In the genomic region with DNA sequence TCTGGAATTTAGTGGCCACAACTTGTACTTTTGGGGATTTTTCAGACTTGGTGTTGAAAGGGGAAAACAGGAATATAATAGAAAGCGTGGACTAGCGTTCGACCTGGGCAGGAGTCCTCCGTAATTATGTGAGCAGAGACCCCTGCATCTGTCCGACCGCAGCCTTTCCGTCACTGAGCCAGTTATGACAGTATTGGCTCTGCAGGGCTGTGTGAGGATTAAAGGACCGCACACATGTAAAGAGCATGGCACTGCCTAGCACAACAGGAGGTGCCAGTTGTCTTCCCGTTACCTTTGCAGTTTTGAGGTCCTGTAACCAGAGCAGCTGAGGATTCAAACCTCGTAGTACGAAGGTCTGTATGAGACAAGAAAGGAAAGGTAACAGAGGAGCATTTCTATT, we compare ENCODE assay signal across 9 cellular contexts. TPM values are rescaled to one million over a fixed set of nuclear protein-coding genes. Genes with fewer than 3 reads are reported as not detected.
A peak's percentile ranks its signal among the peaks of the same experiment; 100 is the strongest.
DNase-seq lines count a peak whose midpoint lies in the region; ATAC-seq and TF ChIP-seq lines count a peak whose summit lies in the region.
"Had no signal": no experiment of that assay in that cellular context is flagged by ENCODE, and none has a peak within 500 bp of the region (broad histone marks: within the 10 kb centered on the region; RNA-seq: fewer than 3 reads in every experiment).

No MANE protein-coding gene starts in this region.

- POLR2A ChIA-PET in PC-9 (lab: Charles Lee; ENCODE audit: unreplicated experiment) = no interaction called here

- H3F3A ChIP-seq in DOHH2 (ENCODE audit: control insufficient read depth, insufficient read depth) = peaks cover 23% of the 10 kb centered on the region
- H3F3A ChIP-seq in PC-9 (ENCODE audit: insufficient read depth, low read depth) = peaks cover 14% of the 10 kb centered on the region; the same call in 1 of the 2 replicates

- peaks cover 31% of the 10 kb centered on the region for H3K4me1 ChIP-seq in DOHH2 (ENCODE audit: control insufficient read depth, low read length)
- peaks cover 13% of the 10 kb centered on the region for H3K4me1 ChIP-seq in PC-9 (replicated peaks; ENCODE audit: insufficient read depth)
- no peaks in the 10 kb centered on the region for H3K4me1 ChIP-seq in endocrine pancreas (ENCODE audit: control insufficient read depth, insufficient read depth, low read length)
- peaks cover 9% of the 10 kb centered on the region for H3K4me1 ChIP-seq in ovary (ENCODE audit: insufficient read depth)

- H3K27me3 ChIP-seq in DOHH2 (ENCODE audit: control insufficient read depth, low read length) (no peaks in the 10 kb centered on the region), PC-9 (ENCODE audit: insufficient read depth, low read depth) (no peaks in the 10 kb centered on the region), endocrine pancreas (ENCODE audit: control insufficient read depth, insufficient read depth, low read length) (no peaks in the 10 kb centered on the region), ovary (no peaks in the 10 kb centered on the region)

- peak overlapping the region; percentile 72 for H3K27ac ChIP-seq in DOHH2 (ENCODE audit: low read depth, low read length)
- H3K27ac ChIP-seq in PC-9 = no peak overlapping the region
- H3K27ac ChIP-seq in ovary = no peak overlapping the region

- H3K4me2 ChIP-seq in DOHH2 (ENCODE audit: low read length) (peak overlapping the region; percentile 84), PC-9 (peak overlapping the region; percentile 84)

- no peak for TF ChIP-seq POLR2A in ovary (IDR thresholded peaks at IDR 0.05)

- TF ChIP-seq CTCF in DOHH2 (IDR thresholded peaks at IDR 0.05; ENCODE audit: low read depth, low read length, poor library complexity, severe bottlenecking) (no peak), PC-9 (conservative IDR thresholded peaks at IDR 0.05) (no peak), ovary (IDR thresholded peaks at IDR 0.05) (no peak)

- ATAC-seq in GM19452 (IDR thresholded peaks at IDR 0.05; ENCODE audit: unreplicated experiment) = no peak

- peaks cover 24% of the 10 kb centered on the region for H3K36me3 ChIP-seq in DOHH2 (ENCODE audit: control insufficient read depth, low read length)
- no peaks in the 10 kb centered on the region for H3K36me3 ChIP-seq in PC-9 (ENCODE audit: low read depth)
- no peaks in the 10 kb centered on the region for H3K36me3 ChIP-seq in endocrine pancreas (ENCODE audit: control insufficient read depth, insufficient read depth, low read length)
- no peaks in the 10 kb centered on the region for H3K36me3 ChIP-seq in ovary

- H2AFZ ChIP-seq in PC-9 = no peak overlapping the region

- intact Hi-C loops in PC-9 (cut with micrococcal nuclease; ENCODE audit: unreplicated experiment) (loop anchor here (10.0 kb wide), 2 partner anchors 464 to 564 kb away; no protein-coding TSS in a partner anchor), ovary (cut with DNase I) (loop anchor here in 1 of 4 donors (10.0 kb wide), 2 partner anchors 464 to 564 kb away; no protein-coding TSS in a partner anchor)

- peak overlapping the region; percentile 6 for H3K9ac ChIP-seq in endocrine pancreas (ENCODE audit: control insufficient read depth, insufficient read depth, low read length)

- DNase-seq in PC-9 = no peak
- DNase-seq in ovary = no peak
- DNase-seq in NCI-H526 treated with DMSO at 0.1 percent for 48 hours (lab: John Stamatoyannopoulos, UW) = no peak
- no peak for DNase-seq in NCI-H1048 (lab: John Stamatoyannopoulos, UW)
- DNase-seq in SW 1271 (lab: John Stamatoyannopoulos, UW) = no peak
- DNase-seq: right cardiac atrium had no signal

- BruUV-seq in PC-9 (replicated peaks; lab: Mats Ljungman, UMichigan) = no TSS peak

- WGBS in ovary, 3 donors = 88 to 89% (median 89%) methylated on average over 11 of the region's 11 CpGs

- CTCF ChIA-PET in PC-9 (lab: Charles Lee) = no interaction called here

- H3K79me2 ChIP-seq in DOHH2 (ENCODE audit: control insufficient read depth, low read length) (peaks cover 24% of the 10 kb centered on the region), PC-9 (ENCODE audit: low read depth) (peaks cover 12% of the 10 kb centered on the region; the same call in 1 of the 2 replicates)

- H4K20me1 ChIP-seq in DOHH2 (ENCODE audit: control insufficient read depth, insufficient read depth, low read depth, low read length) = peaks cover 3% of the 10 kb centered on the region; the same call in 1 of the 2 replicates
- H4K20me1 ChIP-seq in PC-9 (ENCODE audit: insufficient read depth) = no peaks in the 10 kb centered on the region

- H3K9me3 ChIP-seq in DOHH2 (ENCODE audit: control insufficient read depth, insufficient read depth, low read length) (no peaks in the 10 kb centered on the region), PC-9 (ENCODE audit: insufficient read depth, low read depth) (no peaks in the 10 kb centered on the region), endocrine pancreas (ENCODE audit: control insufficient read depth, low read length) (no peaks in the 10 kb centered on the region), ovary (no peaks in the 10 kb centered on the region)

- no peak for TF ChIP-seq EP300 in ovary (IDR thresholded peaks at IDR 0.05)

- peak overlapping the region; percentile 86 for H3K4me3 ChIP-seq in DOHH2 (ENCODE audit: low read length)
- peak overlapping the region; percentile 61 for H3K4me3 ChIP-seq in PC-9
- H3K4me3 ChIP-seq in endocrine pancreas (ENCODE audit: control insufficient read depth, insufficient read depth, low read length) = peak overlapping the region; percentile 58
- H3K4me3 ChIP-seq in ovary = peak overlapping the region; percentile 69

- H3K9me2 ChIP-seq in DOHH2 (replicated peaks; ENCODE audit: control insufficient read depth, low read length) (no peaks in the 10 kb centered on the region), PC-9 (ENCODE audit: insufficient read depth) (no peaks in the 10 kb centered on the region)

RNA-seq across cellular contexts. Expression of a gene that starts 1.2 kb away (rescaled TPM):
- total RNA-seq in PC-9 (2021) (27.9 and 29.5 TPM in 2 replicates), ovary (10 to 100 TPM; 18.0 to 40.0 (median 27.2) TPM)
- 10 to 100 TPM in 1 of 2 donors, 1 to 10 TPM in 1; 8.5 to 28.7 TPM for polyA plus RNA-seq in ovary

RNA-seq across cellular contexts. Expression of a gene that starts 9.1 kb away (rescaled TPM):
- 168 and 173 TPM in 2 replicates for total RNA-seq in PC-9 (2021)
- 100 to 1,000 TPM in 2 of 7 donors, 10 to 100 TPM in 5; 54.0 to 112 (median 80.7) TPM for total RNA-seq in ovary
- polyA plus RNA-seq in ovary = 10 to 100 TPM; 68.5 to 80.3 TPM

RNA-seq across cellular contexts. Expression of a gene that starts 46.8 kb away (rescaled TPM):
- total RNA-seq in PC-9 (2021) = 70.4 and 102 TPM in 2 replicates
- total RNA-seq in ovary = 10 to 100 TPM; 50.2 to 77.6 (median 64.3) TPM
- 10 to 100 TPM; 14.8 to 77.3 TPM for polyA plus RNA-seq in ovary
